8 cellular contexts compared by ENCODE assay signal in the genomic region with DNA sequence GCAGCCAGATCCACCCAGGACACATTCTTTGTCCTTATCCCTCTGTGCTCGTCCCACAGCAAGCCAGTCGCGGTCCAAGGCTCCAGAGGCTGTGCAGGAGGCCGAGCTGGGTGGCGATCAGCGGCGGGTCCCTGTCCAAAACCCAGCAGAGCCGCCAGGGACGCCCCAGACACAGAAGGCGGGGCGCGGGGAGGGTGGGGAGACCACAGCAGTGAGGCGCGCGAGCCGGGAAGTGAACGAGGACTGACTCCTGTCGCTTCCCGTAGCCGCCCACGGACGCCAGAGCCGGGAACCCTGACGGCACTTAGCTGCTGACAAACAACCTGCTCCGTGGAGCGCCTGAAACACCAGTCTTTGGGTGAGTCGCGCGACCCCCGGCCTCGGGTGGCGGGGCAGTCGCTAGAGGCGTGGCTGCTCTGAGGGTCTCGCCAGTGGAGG. TPM values are rescaled to one million over a fixed set of nuclear protein-coding genes. Genes with fewer than 3 reads are reported as not detected.
DNase-seq lines count a peak whose midpoint lies in the region; ATAC-seq and TF ChIP-seq lines count a peak whose summit lies in the region.

TSS of gene LGALS8 (plus strand) at position 279 of the 438 bp plus-strand sequence. CDS start 2,089 bp downstream, outside the sequence.

- H3K27me3 ChIP-seq in adipocyte (replicated peaks; ENCODE audit: control insufficient read depth, insufficient read depth, low read length) (no peaks in the 10 kb centered on the region), heart left ventricle (no peaks in the 10 kb centered on the region)

- CTCF ChIA-PET in T-cell (lab: Charles Lee): interaction anchor here in 1 of 2 donors (0.6 kb wide), 1 partner anchor 520 kb away, joined by 3 read pairs; no protein-coding TSS in a partner anchor

- H3K27ac ChIP-seq in KOPT-K1 (ENCODE audit: low read depth, low read length, poor library complexity, severe bottlenecking) (peak within 1 kb of the TSS; percentile 53), heart left ventricle (peak within 1 kb of the TSS; percentile 73 to 99 (median 92))

- WGBS in heart left ventricle, 4 donors: 0 to 1% (median 1%) methylated on average over 24 to 35 of the region's 35 CpGs

- H3K36me3 ChIP-seq in KOPT-K1 (ENCODE audit: insufficient read depth, low read length) (peaks cover 19% of the 10 kb centered on the region), adipocyte (ENCODE audit: control insufficient read depth, insufficient read depth, low read length, severe bottlenecking) (peaks cover 17% of the 10 kb centered on the region), heart left ventricle (peaks cover 0 to 32% (median 25%) of the 10 kb centered on the region in 9 donors)

- H3K9me3 Mint-ChIP-seq in T-cell: no peaks in the 10 kb centered on the region
- H3K9me3 Mint-ChIP-seq in type B pancreatic cell: peaks cover 3% of the 10 kb centered on the region

- TF ChIP-seq CTCF in heart left ventricle (IDR thresholded peaks at IDR 0.05) (peak in 1 of 12 donors; percentile 10), type B pancreatic cell (conservative IDR thresholded peaks at IDR 0.05) (no peak)

- H3K4me1 Mint-ChIP-seq in T-cell (peaks cover 32 to 39% (median 39%) of the 10 kb centered on the region in 3 donors), type B pancreatic cell (ENCODE audit: unreplicated experiment) (peaks cover 13% of the 10 kb centered on the region)

- intact Hi-C loops in heart left ventricle (cut with DNase I): loop anchor here in 1 of 10 donors (5.0 kb wide), 1 partner anchor 241 kb away; the partner anchor contains the start of gene ERO1B
- intact Hi-C loops in posterior vena cava (cut with DNase I): loop anchor here in 1 of 2 donors (1.0 kb wide), 1 partner anchor 26 kb away; no protein-coding TSS in a partner anchor

- peak; percentile 86 for DNase-seq in EH (ENCODE audit: low read depth)
- peak; percentile 62 to 88 (median 82) for DNase-seq in T-cell
- DNase-seq in adipocyte (ENCODE audit: low read depth): peak; percentile 91
- DNase-seq in heart left ventricle: peak; percentile 93 to 95 (median 94)
- DNase-seq in posterior vena cava (ENCODE audit: low spot score): peak; percentile 97
- DNase-seq in type B pancreatic cell (ENCODE audit: extremely low spot score, unreplicated experiment): peak; percentile 79

- H3K9ac ChIP-seq in adipocyte (ENCODE audit: low read length): peak within 1 kb of the TSS; percentile 89

- no peaks in the 10 kb centered on the region for H3K27me3 Mint-ChIP-seq in T-cell
- H3K27me3 Mint-ChIP-seq in type B pancreatic cell: no peaks in the 10 kb centered on the region

- ATAC-seq in GM21737 (IDR thresholded peaks at IDR 0.05; ENCODE audit: unreplicated experiment) (peak; percentile 69), T-cell (replicated peaks in 1 of 4) (peak; percentile 84 to 88 (median 85)), heart left ventricle (peak; percentile 93 to 96 (median 95))

- peaks cover 17% of the 10 kb centered on the region for H3K36me3 Mint-ChIP-seq in T-cell
- H3K36me3 Mint-ChIP-seq in type B pancreatic cell: peaks cover 13% of the 10 kb centered on the region

- peak within 1 kb of the TSS; percentile 98 to 99 for H3K27ac Mint-ChIP-seq in T-cell
- peak within 1 kb of the TSS; percentile 98 for H3K27ac Mint-ChIP-seq in type B pancreatic cell

- H3K4me3 ChIP-seq in adipocyte (ENCODE audit: low read length) (peak within 1 kb of the TSS; percentile 89), heart left ventricle (peak within 1 kb of the TSS; percentile 61 to 100 (median 82))

- H3K4me3 Mint-ChIP-seq in T-cell (peak within 1 kb of the TSS; percentile 97 to 98 (median 98)), type B pancreatic cell (peak within 1 kb of the TSS; percentile 98)

- H3K4me1 ChIP-seq in adipocyte (ENCODE audit: control insufficient read depth, insufficient read depth, low read length): peaks cover 18% of the 10 kb centered on the region
- peaks cover 0 to 24% (median 11%) of the 10 kb centered on the region in 12 donors for H3K4me1 ChIP-seq in heart left ventricle

- H3K9me3 ChIP-seq in KOPT-K1 (ENCODE audit: insufficient read depth, low read length, poor library complexity, severe bottlenecking): no peaks in the 10 kb centered on the region
- no peaks in the 10 kb centered on the region for H3K9me3 ChIP-seq in adipocyte (ENCODE audit: control insufficient read depth, low read length)
- H3K9me3 ChIP-seq in heart left ventricle: no peaks in the 10 kb centered on the region

- POLR2A ChIA-PET in T-cell (lab: Charles Lee): interaction anchor here in 1 of 2 donors (0.8 kb wide), 1 partner anchor 271 kb away, joined by 3 read pairs; the partner anchor contains the start of gene MTR

- peak in 1 of 2 donors; percentile 52 for TF ChIP-seq POLR2A in heart left ventricle (IDR thresholded peaks at IDR 0.05)

RNA-seq across cellular contexts. Expression of gene LGALS8, which starts in this region (rescaled TPM):
- total RNA-seq in T-cell (100 to 1,000 TPM; 106 to 147 (median 124) TPM), heart left ventricle (100 to 1,000 TPM in 4 of 9 donors, 10 to 100 TPM in 5; 69.3 to 114 (median 94.8) TPM), posterior vena cava (10 to 100 TPM; 43.1 to 45.6 TPM), type B pancreatic cell (ENCODE audit: low replicate concordance) (42.4 and 87.4 TPM in 2 replicates)
- polyA plus RNA-seq in heart left ventricle: 10 to 100 TPM; 45.3 to 83.2 TPM

Comparison
In these comparisons a context has a peak if more than half of its experiments do, and no peak if none do; other contexts are left out.
1. Peak in every context shown above with its lines: DNase-seq, ATAC-seq, H3K4me3 ChIP-seq and H3K27ac ChIP-seq.